Comparison of ENCODE assay signal across 27 cellular contexts in the genomic region with DNA sequence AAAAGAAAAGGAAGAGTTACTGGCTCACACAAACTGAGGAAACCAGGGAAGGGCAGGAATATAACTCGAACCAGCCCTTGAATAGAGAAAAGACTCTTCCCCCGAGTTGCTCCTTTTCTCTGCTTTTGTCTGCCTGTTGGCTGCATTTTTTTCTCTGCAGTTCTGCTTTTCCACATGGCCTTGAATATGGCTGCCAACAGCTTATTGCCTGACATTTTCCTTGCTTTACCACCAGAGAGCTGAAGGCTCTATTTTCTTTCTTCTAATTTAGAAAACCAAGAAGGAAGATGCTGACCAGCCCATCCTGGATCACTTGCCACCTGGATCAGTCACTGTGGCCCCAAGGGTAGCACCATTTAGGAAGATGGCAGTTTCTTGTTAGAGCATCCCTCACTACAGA.
"Had no signal": no experiment of that assay in that cellular context is flagged by ENCODE, and none has a peak within 500 bp of the region (broad histone marks: within the 10 kb centered on the region; RNA-seq: fewer than 3 reads in every experiment).

No MANE protein-coding gene starts in this region.

- H3K4me3 ChIP-seq: SJCRH30, SK-N-MC had no signal

- FAIRE-seq: bronchial epithelial cell, TTC549 had no signal

- H3K36me3 ChIP-seq: SJCRH30 had no signal

- H3K27me3 ChIP-seq: SJCRH30 had no signal

- H3K9me3 ChIP-seq: SJCRH30 had no signal

- DNase-seq: activated CD4-positive, alpha-beta T cell treated with anti-CD3 and anti-CD28 coated beads, Interleukin-2, amount 10 ng/mL, durations not matched to agents 24 days and 14 days; activated CD4-positive, alpha-beta T cell treated with anti-CD3 and anti-CD28 coated beads, Interleukin-2, amount 50 U/mL, for 4 hours; activated CD8-positive, alpha-beta T cell treated with anti-CD3 and anti-CD28 coated beads for 36 hours; activated effector memory CD4-positive, alpha-beta T cell treated with anti-CD3 and anti-CD28 coated beads, Interleukin-2, amount 50 U/mL, for 16 hours; activated naive CD4-positive, alpha-beta T cell treated with Interleukin-2 at 50 U/mL for 16 hours; activated naive CD8-positive, alpha-beta T cell treated with anti-CD3 and anti-CD28 coated beads, Interleukin-2, amount 10 ng/mL, durations not matched to agents 7 days and 5 days; activated T-cell treated with anti-CD3 and anti-CD28 coated beads, Interleukin-2, amount 50 U/mL, for 1 hour; activated T-cell treated with anti-CD3 and anti-CD28 coated beads, Interleukin-2, amount 50 U/mL, for 72 hours; caudate nucleus; MM.1S; MV-4-11; NCI-H1092; NCI-H1436 treated with DMSO at 0.1 percent for 48 hours; NCI-H1694 treated with DMSO at 0.1 percent for 48 hours; NCI-H2029; NCI-H345; NCI-H526; NCI-H748 treated with DMSO at 0.1 percent for 48 hours; NK-92 treated with Interleukin-12 subunit alpha and Interleukin-12 subunit beta, amount 100 ng/mL, for 24 hours; OCI-M1; SHP77; SJCRH30 had no signal

- H3K9ac ChIP-seq: KMS-11 had no signal

- H3K27ac ChIP-seq: KMS-11, SJCRH30, SK-N-MC had no signal

- H3K4me1 ChIP-seq: SJCRH30 had no signal

- H3K4me2 ChIP-seq: KMS-11 had no signal

- ATAC-seq: activated CD8-positive, alpha-beta T cell treated with anti-CD3 and anti-CD28 coated beads for 36 hours; activated T-cell treated with anti-CD3 and anti-CD28 coated beads, Interleukin-2, amount 50 U/mL, for 72 hours; activated T-helper 17 cell treated with anti-CD3 and anti-CD28 coated beads, Interleukin-2, amount 50 U/mL, for 72 hours had no signal
